8 cellular contexts compared by ENCODE assay signal in genomic region chr3:105866656-105867653, GRCh38. TPM values are rescaled to one million over a fixed set of nuclear protein-coding genes. Genes with fewer than 3 reads are reported as not detected.
DNase-seq lines count a peak whose midpoint lies in the region; ATAC-seq and TF ChIP-seq lines count a peak whose summit lies in the region.

No MANE protein-coding gene starts in this region.

- peaks cover 11 to 17% of the 10 kb centered on the region in 2 donors for H3K36me3 Mint-ChIP-seq in CD14-positive monocyte

- peak overlapping the region; percentile 86 for H3K27ac ChIP-seq in VCaP

- peaks cover 33% of the 10 kb centered on the region for H3K4me1 Mint-ChIP-seq in CD14-positive monocyte

- H3K27ac Mint-ChIP-seq in CD14-positive monocyte = peak overlapping the region in 2 of 7 donors; percentile 93 to 98

- intact Hi-C loops in CD14-positive monocyte (cut with micrococcal nuclease) = no loop called here

- DNase-seq in CD14-positive monocyte (ENCODE audit: low spot score) = no peak
- DNase-seq in fibroblast of peridontal ligament (ENCODE audit: extremely low read depth) = peak; percentile 70
- DNase-seq in renal cortical epithelial cell (ENCODE audit: low read depth) = peak; percentile 26
- DNase-seq in iPS-NIHi7 (ENCODE audit: extremely low spot score) = no peak
- no peak for DNase-seq in NCI-H2227 (lab: John Stamatoyannopoulos, UW; ENCODE audit: unreplicated experiment)

- TF ChIP-seq CTCF in CD14-positive monocyte (IDR thresholded peaks at IDR 0.05) (no peak), VCaP (conservative IDR thresholded peaks at IDR 0.05) (no peak)

- H3K9me3 Mint-ChIP-seq in CD14-positive monocyte = no peaks in the 10 kb centered on the region

- ATAC-seq in GM19025 (IDR thresholded peaks at IDR 0.05; ENCODE audit: low read depth, unreplicated experiment) = peak; percentile 23
- peak; percentile 32 for ATAC-seq in HG03135 (IDR thresholded peaks at IDR 0.05; ENCODE audit: unreplicated experiment)

- H3K27me3 Mint-ChIP-seq in CD14-positive monocyte (ENCODE audit: low read depth in 3 of 3) = no peaks in the 10 kb centered on the region

- H3K4me3 Mint-ChIP-seq in CD14-positive monocyte = peak overlapping the region; percentile 100

RNA-seq across cellular contexts. Expression of gene CBLB, which starts 1.9 kb away (rescaled TPM):
- polyA plus RNA-seq in CD14-positive monocyte = 1 to 10 TPM; 1.6 to 3.6 TPM
- 11.3 and 94.7 TPM in 2 replicates for total RNA-seq in renal cortical epithelial cell

Comparison
In these comparisons a context has a peak if more than half of its experiments do, and no peak if none do; other contexts are left out.
1. DNase-seq: peak in fibroblast of peridontal ligament (single experiment) and renal cortical epithelial cell (single experiment); none in CD14-positive monocyte (single experiment), iPS-NIHi7 (single experiment) and NCI-H2227 (single experiment).